8 cellular contexts compared by ENCODE assay signal in the genomic region with DNA sequence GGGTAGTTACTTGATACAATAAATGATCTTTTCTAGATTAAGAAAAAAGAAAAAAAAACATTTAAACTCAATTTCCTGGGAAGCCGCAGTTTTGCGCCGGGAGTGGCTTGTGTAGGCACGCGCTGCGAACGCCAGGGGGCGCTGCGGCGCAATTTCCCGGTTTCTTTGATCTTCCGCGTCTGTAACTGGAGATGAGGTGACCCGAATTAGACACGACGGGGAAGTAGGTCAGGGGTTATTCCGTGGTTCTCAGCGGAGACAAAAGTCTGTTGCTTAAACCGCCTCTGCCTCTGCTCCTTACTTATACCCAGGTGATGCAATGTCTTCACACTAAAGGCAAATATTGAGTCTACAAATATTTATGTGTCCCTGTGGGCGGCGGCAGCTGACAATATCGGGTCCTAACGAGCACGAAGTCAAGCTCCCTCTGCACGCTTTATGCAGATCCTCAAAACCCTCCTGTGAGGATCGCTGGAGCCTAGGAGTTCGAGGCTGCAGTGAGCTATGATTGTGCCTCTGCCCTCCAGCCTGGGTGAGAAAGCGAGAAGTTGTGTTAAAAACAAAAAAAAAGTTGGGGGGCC. TPM values are rescaled to one million over a fixed set of nuclear protein-coding genes. Genes with fewer than 3 reads are reported as not detected.
DNase-seq lines count a peak whose midpoint lies in the region; ATAC-seq and TF ChIP-seq lines count a peak whose summit lies in the region.

No MANE protein-coding gene starts in this region.

- TF ChIP-seq CTCF in HL-60 (IDR thresholded peaks at IDR 0.05; ENCODE audit: insufficient read depth, low read length) (peak; percentile 88), lung (IDR thresholded peaks at IDR 0.05; ENCODE audit: control extremely low read depth, extremely low read depth) (peak; percentile 96)
- TF ChIP-seq CTCF in activated CD8-positive, alpha-beta T cell treated with anti-CD3 and anti-CD28 coated beads for 36 hours (IDR thresholded peaks at IDR 0.05), result peak; percentile 99

- intact Hi-C loops in activated CD8-positive, alpha-beta T cell treated with anti-CD3 and anti-CD28 coated beads for 36 hours (cut with micrococcal nuclease), result loop anchor here (5.0 kb wide), 1 partner anchor 145 kb away; no protein-coding TSS in a partner anchor

- H3K4me1 Mint-ChIP-seq in activated CD8-positive, alpha-beta T cell treated with anti-CD3 and anti-CD28 coated beads for 36 hours (ENCODE audit: low read depth), result peaks cover 24% of the 10 kb centered on the region

- H3K27me3 Mint-ChIP-seq in activated CD8-positive, alpha-beta T cell treated with anti-CD3 and anti-CD28 coated beads for 36 hours, result no peaks in the 10 kb centered on the region

- peak overlapping the region; percentile 53 for H3K27ac Mint-ChIP-seq in activated CD8-positive, alpha-beta T cell treated with anti-CD3 and anti-CD28 coated beads for 36 hours

- H3K9ac ChIP-seq in duodenal mucosa (ENCODE audit: low read depth in 1 of 2, low read length in 2 of 2), result peak overlapping the region; percentile 33 to 51

- ATAC-seq in activated CD8-positive, alpha-beta T cell treated with anti-CD3 and anti-CD28 coated beads for 36 hours, result peak; percentile 86
- ATAC-seq in lung (ENCODE audit: insufficient read depth, low FRiP score), result peak; percentile 74
- ATAC-seq in GM19455 (IDR thresholded peaks at IDR 0.05; ENCODE audit: unreplicated experiment), result no peak

- H3K36me3 Mint-ChIP-seq in activated CD8-positive, alpha-beta T cell treated with anti-CD3 and anti-CD28 coated beads for 36 hours (ENCODE audit: low read depth), result peaks cover 2% of the 10 kb centered on the region

- CTCF ChIA-PET in activated CD8-positive, alpha-beta T cell treated with anti-CD3 and anti-CD28 coated beads for 36 hours (lab: Charles Lee), result interaction anchor here (0.6 to 7.8 kb wide), 23 partner anchors 9 to 285 kb away, joined by 3 to 74 read pairs (median 5); a partner anchor contains a TSS

- no peaks in the 10 kb centered on the region for H3K9me3 Mint-ChIP-seq in activated CD8-positive, alpha-beta T cell treated with anti-CD3 and anti-CD28 coated beads for 36 hours

- H3K9me3 ChIP-seq in duodenal mucosa (ENCODE audit: control insufficient read depth in 1 of 2, low read length in 2 of 2), result no peaks in the 10 kb centered on the region
- no peaks in the 10 kb centered on the region for H3K9me3 ChIP-seq in lung (ENCODE audit: control insufficient read depth in 2 of 2, insufficient read depth in 1 of 2, low read length in 1 of 2)

- peak overlapping the region; percentile 59 for H3K4me3 Mint-ChIP-seq in activated CD8-positive, alpha-beta T cell treated with anti-CD3 and anti-CD28 coated beads for 36 hours

- DNase-seq in CD1c-positive myeloid dendritic cell (ENCODE audit: extremely low spot score), result peak; percentile 99
- peak; percentile 97 to 98 for DNase-seq in HL-60 (ENCODE audit: low read depth in 1 of 2, low spot score in 1 of 2)
- peak; percentile 58 for DNase-seq in NCI-H82 treated with DMSO at 0.1 percent for 48 hours (lab: John Stamatoyannopoulos, UW; ENCODE audit: unreplicated experiment)
- DNase-seq in activated CD8-positive, alpha-beta T cell treated with anti-CD3 and anti-CD28 coated beads for 36 hours, result peak; percentile 91
- DNase-seq in lung (ENCODE audit: low spot score), result peak; percentile 91
- DNase-seq in stimulated activated CD4-positive, alpha-beta T cell treated with anti-CD3 and anti-CD28 coated beads, TNF-alpha, amount 100 ng/mL, for 24 hours (ENCODE audit: low read depth in 3 of 3), result peak; percentile 75 to 79 (median 75)

- H3K27ac ChIP-seq in HL-60 (replicated peaks) (peak overlapping the region; percentile 75), duodenal mucosa (ENCODE audit: low read depth, low read length) (peak overlapping the region; percentile 10), lung (ENCODE audit: low read depth in 1 of 2, low read length in 1 of 2) (peak overlapping the region in 1 of 2 donors; percentile 51)

- H3K4me3 ChIP-seq in HL-60 (replicated peaks; ENCODE audit: insufficient read depth, low read length) (no peak overlapping the region), duodenal mucosa (ENCODE audit: low read depth in 1 of 2, low read length in 2 of 2) (peak overlapping the region; percentile 35 to 63), lung (no peak overlapping the region)

- H3K36me3 ChIP-seq in duodenal mucosa (ENCODE audit: control insufficient read depth in 1 of 2, insufficient read depth in 2 of 2, low read length in 2 of 2) (peaks cover 0 to 3% of the 10 kb centered on the region in 2 donors), lung (ENCODE audit: control insufficient read depth in 2 of 2, insufficient read depth in 2 of 2, low read length in 2 of 2) (peaks cover 0 to 5% of the 10 kb centered on the region in 2 donors)

- no peaks in the 10 kb centered on the region for H3K27me3 ChIP-seq in HL-60 (ENCODE audit: insufficient read depth, poor library complexity, severe bottlenecking)
- no peaks in the 10 kb centered on the region for H3K27me3 ChIP-seq in duodenal mucosa (ENCODE audit: control insufficient read depth in 1 of 2, insufficient read depth in 2 of 2, low read length in 2 of 2)
- no peaks in the 10 kb centered on the region for H3K27me3 ChIP-seq in lung (ENCODE audit: control insufficient read depth, insufficient read depth)

- POLR2A ChIA-PET in activated CD8-positive, alpha-beta T cell treated with anti-CD3 and anti-CD28 coated beads for 36 hours (lab: Charles Lee), result interaction anchor here (0.6 to 0.7 kb wide), 2 partner anchors 483 to 584 kb away, joined by 3 to 5 read pairs; no protein-coding TSS in a partner anchor

- peaks cover 3 to 4% of the 10 kb centered on the region in 2 donors for H3K4me1 ChIP-seq in duodenal mucosa (ENCODE audit: control insufficient read depth in 1 of 2, insufficient read depth in 2 of 2, low read length in 2 of 2)
- H3K4me1 ChIP-seq in lung (ENCODE audit: control insufficient read depth in 2 of 2, insufficient read depth in 2 of 2, low read length in 2 of 2), result peaks cover 0 to 1% of the 10 kb centered on the region in 2 donors

- WGBS in lung, 2 donors, result 3 to 4% methylated on average over 28 of the region's 28 CpGs

RNA-seq across cellular contexts. Expression of a gene that starts 15.2 kb away (rescaled TPM):
- total RNA-seq in activated CD8-positive, alpha-beta T cell treated with anti-CD3 and anti-CD28 coated beads for 36 hours, result 10 to 100 TPM; 96.4 to 99.2 TPM
- total RNA-seq in lung, result 100 to 1,000 TPM in 1 of 2 donors, 10 to 100 TPM in 1; 80.3 to 248 TPM
- polyA plus RNA-seq in lung, result 100 to 1,000 TPM; 142 to 455 TPM

RNA-seq across cellular contexts. Expression of a gene that starts 16.7 kb away (rescaled TPM):
- total RNA-seq in activated CD8-positive, alpha-beta T cell treated with anti-CD3 and anti-CD28 coated beads for 36 hours, result not detected
- 10 to 100 TPM in 1 of 2 donors, 1 to 10 TPM in 1; 2.9 to 42.6 TPM for total RNA-seq in lung
- polyA plus RNA-seq in lung, result 1,000 to 10,000 TPM in 1 of 2 donors, 10 to 100 TPM in 1; 73.9 to 1,168 TPM

RNA-seq across cellular contexts. Expression of a gene that starts 18.6 kb away (rescaled TPM):
- 1 to 10 TPM; 4.0 to 4.8 TPM for total RNA-seq in activated CD8-positive, alpha-beta T cell treated with anti-CD3 and anti-CD28 coated beads for 36 hours
- 1 to 10 TPM in 1 of 2 donors, under 1 TPM in 1; 0.60 to 2.1 TPM for total RNA-seq in lung
- polyA plus RNA-seq in lung, result 1 to 10 TPM; 1.8 to 4.4 TPM

RNA-seq across cellular contexts. Expression of a gene that starts 22.6 kb away (rescaled TPM):
- 10 to 100 TPM; 71.8 to 83.3 TPM for total RNA-seq in activated CD8-positive, alpha-beta T cell treated with anti-CD3 and anti-CD28 coated beads for 36 hours
- 100 to 1,000 TPM in 1 of 2 donors, 10 to 100 TPM in 1; 26.9 to 116 TPM for total RNA-seq in lung
- polyA plus RNA-seq in lung, result 100 to 1,000 TPM in 1 of 2 donors, 10 to 100 TPM in 1; 60.5 to 383 TPM

RNA-seq across cellular contexts. Expression of a gene that starts 22.8 kb away (rescaled TPM):
- 10 to 100 TPM; 50.7 to 54.1 TPM for total RNA-seq in activated CD8-positive, alpha-beta T cell treated with anti-CD3 and anti-CD28 coated beads for 36 hours
- 10 to 100 TPM; 37.2 to 41.4 TPM for total RNA-seq in lung
- polyA plus RNA-seq in lung, result 10 to 100 TPM; 34.1 to 48.3 TPM

Comparison
In these comparisons a context has a peak if more than half of its experiments do, and no peak if none do; other contexts are left out.
1. H3K4me3 ChIP-seq: peak in duodenal mucosa (2 of 2); none in HL-60 (single experiment) and lung (single experiment).
2. Peak in every context shown above with its lines, with median percentiles within 50 percentile points of each other: DNase-seq and CTCF ChIP-seq.